In the genomic region with DNA sequence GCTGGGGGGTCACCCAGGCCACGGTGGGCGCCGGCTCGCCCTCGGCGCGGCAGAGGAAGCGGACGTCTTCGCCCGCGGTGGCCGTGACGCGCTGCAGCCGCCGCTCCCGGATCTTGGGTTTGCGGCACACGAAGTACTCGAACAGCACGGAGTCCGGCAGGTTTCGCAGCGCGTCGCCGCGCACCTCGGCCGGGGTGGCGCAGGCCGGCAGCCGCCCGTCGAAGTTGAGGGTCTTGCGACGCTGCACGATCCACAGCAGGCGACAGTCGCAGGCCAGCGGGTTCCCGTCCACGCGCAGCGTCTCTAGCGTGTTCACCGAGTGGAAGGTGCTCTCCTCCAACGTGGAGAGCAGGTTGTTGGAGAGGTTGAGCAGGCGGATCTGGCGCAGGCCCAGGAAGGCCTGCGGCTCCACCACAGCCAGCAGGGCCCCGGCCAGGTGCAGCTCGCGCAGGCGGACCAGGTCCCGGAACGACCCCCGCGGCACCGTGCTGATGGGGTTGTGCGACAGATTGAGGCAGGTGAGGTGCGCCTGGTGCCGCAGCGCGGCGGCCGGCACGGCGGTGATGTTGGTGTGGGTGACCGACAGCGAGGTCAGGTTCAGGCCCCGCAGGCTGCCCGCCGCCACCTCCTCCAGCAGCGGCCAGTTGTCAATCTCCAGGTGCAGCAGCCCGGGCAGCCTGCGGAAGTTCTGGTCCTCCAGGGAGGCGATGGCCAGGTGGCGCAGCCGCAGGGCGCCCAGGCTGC, we compare ENCODE assay signal across 9 cellular contexts. TPM values are rescaled to one million over a fixed set of nuclear protein-coding genes. Genes with fewer than 3 reads are reported as not detected.
DNase-seq lines count a peak whose midpoint lies in the region; ATAC-seq, FAIRE-seq and TF ChIP-seq lines count a peak whose summit lies in the region.
"Had no signal": no experiment of that assay in that cellular context is flagged by ENCODE, and none has a peak within 500 bp of the region (broad histone marks: within the 10 kb centered on the region; RNA-seq: fewer than 3 reads in every experiment).

No MANE protein-coding gene starts in this region.

- H3K4me3 ChIP-seq in DOHH2 (ENCODE audit: low read length) (peak overlapping the region; percentile 72), MM.1S (ENCODE audit: low read length) (0 out of 2 replicates have a peak overlapping the region, but pooled peaks have one; percentile 68), colonic mucosa (peak overlapping the region; percentile 25), pancreas (peak overlapping the region in 2 of 4 donors; percentile 16 to 39)

- H3K79me2 ChIP-seq in DOHH2 (ENCODE audit: control insufficient read depth, low read length) (peaks cover 55% of the 10 kb centered on the region), MM.1S (ENCODE audit: low read length) (no peaks in the 10 kb centered on the region)

- intact Hi-C loops in colonic mucosa (cut with DNase I), result no loop called here
- intact Hi-C loops in pancreas (cut with DNase I), result no loop called here

- H3K27me3 ChIP-seq in DOHH2 (ENCODE audit: control insufficient read depth, low read length) (no peaks in the 10 kb centered on the region), MM.1S (replicated peaks; ENCODE audit: insufficient read depth, low read length) (peaks cover 4% of the 10 kb centered on the region; the same call in 1 of the 2 replicates), colonic mucosa (peaks cover 34% of the 10 kb centered on the region), pancreas (peaks cover 0 to 37% (median 2%) of the 10 kb centered on the region in 4 donors)

- ATAC-seq in pancreas, result peak in 3 of 4 donors; percentile 28 to 63 (median 37)
- ATAC-seq in HG02970 (IDR thresholded peaks at IDR 0.05; ENCODE audit: low FRiP score, unreplicated experiment), result no peak

- H3K9ac ChIP-seq in MM.1S (ENCODE audit: low read length) (no peak overlapping the region), colonic mucosa (ENCODE audit: low read depth in 2 of 2, low read length in 2 of 2) (peak overlapping the region in 1 of 2 donors; percentile 60)

- H2AFZ ChIP-seq in MM.1S (ENCODE audit: low read length), result 0 out of 2 replicates have a peak overlapping the region, but pooled peaks have one; percentile 15

- DNase-seq in MM.1S (no peak), colonic mucosa (peak; percentile 17), pancreas (no peak), COLO829 (ENCODE audit: low spot score) (no peak), GDM1 (lab: John Stamatoyannopoulos, UW) (no peak), NCI-H1694 treated with DMSO at 0.1 percent for 48 hours (lab: John Stamatoyannopoulos, UW) (no peak)
- DNase-seq: left cardiac atrium had no signal

- H3F3A ChIP-seq in DOHH2 (ENCODE audit: control insufficient read depth, insufficient read depth), result peaks cover 7% of the 10 kb centered on the region
- no peaks in the 10 kb centered on the region for H3F3A ChIP-seq in MM.1S (ENCODE audit: insufficient read depth, low read length)

- WGBS in pancreas, 2 donors, result 2% methylated on average over 69 to 82 of the region's 82 CpGs

- FAIRE-seq in pancreas (lab: Jason Lieb, UNC), result no peak

- H3K4me1 ChIP-seq in DOHH2 (ENCODE audit: control insufficient read depth, low read length) (peaks cover 55% of the 10 kb centered on the region), MM.1S (ENCODE audit: low read length) (peaks cover 7% of the 10 kb centered on the region), colonic mucosa (peaks cover 11% of the 10 kb centered on the region), pancreas (peaks cover 0 to 16% (median 6%) of the 10 kb centered on the region in 3 donors)

- H3K9me3 ChIP-seq in DOHH2 (ENCODE audit: control insufficient read depth, insufficient read depth, low read length) (no peaks in the 10 kb centered on the region), MM.1S (replicated peaks; ENCODE audit: insufficient read depth, low read length) (no peaks in the 10 kb centered on the region), colonic mucosa (no peaks in the 10 kb centered on the region), pancreas (no peaks in the 10 kb centered on the region)

- peak overlapping the region; percentile 97 for H3K27ac ChIP-seq in DOHH2 (ENCODE audit: low read depth, low read length)
- no peak overlapping the region for H3K27ac ChIP-seq in MM.1S (ENCODE audit: low read length)
- H3K27ac ChIP-seq in colonic mucosa, result peak overlapping the region; percentile 22
- peak overlapping the region in 1 of 4 donors; percentile 47 for H3K27ac ChIP-seq in pancreas

- H3K36me3 ChIP-seq in DOHH2 (ENCODE audit: control insufficient read depth, low read length) (peaks cover 34% of the 10 kb centered on the region), MM.1S (replicated peaks; ENCODE audit: insufficient read depth, low read length) (no peaks in the 10 kb centered on the region), colonic mucosa (no peaks in the 10 kb centered on the region), pancreas (no peaks in the 10 kb centered on the region)

- TF ChIP-seq CTCF in DOHH2 (IDR thresholded peaks at IDR 0.05; ENCODE audit: low read depth, low read length, poor library complexity, severe bottlenecking), result no peak
- TF ChIP-seq CTCF in MM.1S (IDR thresholded peaks at IDR 0.05; ENCODE audit: low read length), result no peak
- TF ChIP-seq CTCF in colonic mucosa (IDR thresholded peaks at IDR 0.05), result no peak
- TF ChIP-seq CTCF in pancreas (IDR thresholded peaks at IDR 0.05), result no peak

- no peaks in the 10 kb centered on the region for H3K9me2 ChIP-seq in DOHH2 (replicated peaks; ENCODE audit: control insufficient read depth, low read length)
- H3K9me2 ChIP-seq in MM.1S (replicated peaks; ENCODE audit: insufficient read depth, low read length), result no peaks in the 10 kb centered on the region

- H4K20me1 ChIP-seq in DOHH2 (ENCODE audit: control insufficient read depth, insufficient read depth, low read depth, low read length), result no peaks in the 10 kb centered on the region
- no peaks in the 10 kb centered on the region for H4K20me1 ChIP-seq in MM.1S (ENCODE audit: insufficient read depth, low read length)

- H3K4me2 ChIP-seq in DOHH2 (ENCODE audit: low read length), result peak overlapping the region; percentile 78
- peak overlapping the region; percentile 88; the same call in 1 of the 2 replicates for H3K4me2 ChIP-seq in MM.1S (ENCODE audit: low read depth, low read length)

RNA-seq across cellular contexts. Expression of gene PEAK3, which starts 8.6 kb away (rescaled TPM):
- total RNA-seq in colonic mucosa (under 1 TPM; 0.29 to 0.72 TPM), pancreas (under 1 TPM in 4 of 6 donors, not detected in 2; 0.13 to 0.81 (median 0.35) TPM)
- polyA plus RNA-seq in pancreas, result under 1 TPM; 0.04 to 0.07 TPM

RNA-seq across cellular contexts. Expression of gene LINGO3, which starts 17.3 kb away (rescaled TPM):
- total RNA-seq in colonic mucosa (under 1 TPM in 1 of 2 donors, not detected in 1; 0.58 TPM), pancreas (1 to 10 TPM in 1 of 6 donors, under 1 TPM in 1, not detected in 4; 0.16 to 1.5 TPM)
- polyA plus RNA-seq in pancreas, result under 1 TPM in 1 of 2 donors, not detected in 1; 0.05 TPM
- total RNA-seq: left cardiac atrium had no signal

RNA-seq across cellular contexts. Expression of gene JSRP1, which starts 34.4 kb away (rescaled TPM):
- total RNA-seq in colonic mucosa (1 to 10 TPM in 1 of 2 donors, under 1 TPM in 1; 0.64 to 1.3 TPM), pancreas (1 to 10 TPM in 1 of 6 donors, under 1 TPM in 3, not detected in 2; 0.29 to 1.1 (median 0.80) TPM)
- 1 to 10 TPM; 3.2 to 4.0 TPM for polyA plus RNA-seq in pancreas

RNA-seq across cellular contexts. Expression of gene LSM7, which starts 37.8 kb away (rescaled TPM):
- total RNA-seq in colonic mucosa, result 100 to 1,000 TPM in 1 of 2 donors, 10 to 100 TPM in 1; 99.0 to 185 TPM
- 10 to 100 TPM; 18.3 to 36.4 (median 26.4) TPM for total RNA-seq in pancreas
- polyA plus RNA-seq in pancreas, result 100 to 1,000 TPM; 147 to 170 TPM

RNA-seq across cellular contexts. Expression of gene SPPL2B, which starts 37.9 kb away (rescaled TPM):
- total RNA-seq in colonic mucosa (100 to 1,000 TPM; 108 to 206 TPM), pancreas (10 to 100 TPM; 36.4 to 61.2 (median 50.6) TPM)
- 100 to 1,000 TPM; 133 to 226 TPM for polyA plus RNA-seq in pancreas
